19 cellular contexts compared by ENCODE assay signal in the genomic region with DNA sequence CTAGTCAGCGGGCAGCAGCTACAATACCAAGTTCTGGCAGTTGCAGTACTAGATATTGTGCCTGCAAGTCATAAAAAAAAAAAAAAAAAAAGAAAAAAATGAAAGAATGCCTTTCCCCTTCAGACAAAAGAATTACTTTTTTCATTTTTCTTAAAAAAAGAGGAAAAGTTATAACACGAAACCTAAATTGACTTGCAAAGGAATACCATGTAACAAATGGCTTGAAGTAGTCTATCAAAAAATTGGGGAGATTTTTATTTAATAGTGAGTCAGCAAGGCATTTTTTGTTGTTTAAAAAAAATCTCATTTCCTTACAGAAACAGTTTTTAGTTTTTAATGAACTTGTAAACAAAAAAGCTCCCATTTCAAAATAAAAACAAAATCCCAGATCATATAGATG.
"Had no signal": no experiment of that assay in that cellular context is flagged by ENCODE, and none has a peak within 500 bp of the region (broad histone marks: within the 10 kb centered on the region; RNA-seq: fewer than 3 reads in every experiment).

No MANE protein-coding gene starts in this region.

- H3K4me1 ChIP-seq: body of pancreas had no signal

- H3K9me3 ChIP-seq: body of pancreas, stomach, thoracic aorta, vagina had no signal

- H3K27ac ChIP-seq: body of pancreas, vagina, WERI-Rb-1 had no signal

- H3K27me3 ChIP-seq: body of pancreas, stomach, vagina had no signal

- H3K27me3 Mint-ChIP-seq: activated CD8-positive, alpha-beta T cell treated with anti-CD3 and anti-CD28 coated beads for 36 hours; natural killer cell treated with Interleukin-12 subunit alpha and Interleukin-12 subunit beta and Interleukin-15 and Interleukin-18, amount 100 ng/mL, for 72 hours had no signal

- H3K4me3 ChIP-seq: body of pancreas, stomach, thoracic aorta, vagina had no signal

- DNase-seq: activated CD4-positive, alpha-beta T cell treated with anti-CD3 and anti-CD28 coated beads for 4 hours; activated CD8-positive, alpha-beta memory T cell treated with anti-CD3 and anti-CD28 coated beads, Interleukin-2, amount 50 U/mL, for 4 hours; activated CD8-positive, alpha-beta T cell treated with anti-CD3 and anti-CD28 coated beads for 36 hours; activated naive CD4-positive, alpha-beta T cell treated with Interleukin-2 at 50 U/mL for 16 hours; body of pancreas; cerebellar nuclear complex; dermis blood vessel endothelial cell; erythroblast; glutamatergic neuron; immature natural killer cell; left cardiac atrium; mammary epithelial cell; stimulated activated CD4-positive, alpha-beta T cell treated with anti-CD3 and anti-CD28 coated beads, Interleukin-4, amount 100 ng/mL, for 4 hours; stomach; T-helper 1 cell; WERI-Rb-1 had no signal

- H3K4me3 Mint-ChIP-seq: activated CD8-positive, alpha-beta T cell treated with anti-CD3 and anti-CD28 coated beads for 36 hours; immature natural killer cell; natural killer cell treated with Interleukin-12 subunit alpha and Interleukin-12 subunit beta and Interleukin-15 and Interleukin-18, amount 100 ng/mL, for 72 hours had no signal

- ATAC-seq: activated CD8-positive, alpha-beta T cell treated with anti-CD3 and anti-CD28 coated beads for 36 hours; body of pancreas; left cardiac atrium; natural killer cell treated with Interleukin-12 subunit alpha and Interleukin-12 subunit beta and Interleukin-15 and Interleukin-18, amount 100 ng/mL, for 72 hours had no signal

- H3K9me3 Mint-ChIP-seq: activated CD8-positive, alpha-beta T cell treated with anti-CD3 and anti-CD28 coated beads for 36 hours; immature natural killer cell; natural killer cell treated with Interleukin-12 subunit alpha and Interleukin-12 subunit beta and Interleukin-15 and Interleukin-18, amount 100 ng/mL, for 72 hours had no signal

- H3K4me1 Mint-ChIP-seq: immature natural killer cell had no signal

- H3K27ac Mint-ChIP-seq: activated CD8-positive, alpha-beta T cell treated with anti-CD3 and anti-CD28 coated beads for 36 hours; natural killer cell treated with Interleukin-12 subunit alpha and Interleukin-12 subunit beta and Interleukin-15 and Interleukin-18, amount 100 ng/mL, for 72 hours had no signal
